Comparison of ENCODE assay signal across 21 cellular contexts in the genomic region with DNA sequence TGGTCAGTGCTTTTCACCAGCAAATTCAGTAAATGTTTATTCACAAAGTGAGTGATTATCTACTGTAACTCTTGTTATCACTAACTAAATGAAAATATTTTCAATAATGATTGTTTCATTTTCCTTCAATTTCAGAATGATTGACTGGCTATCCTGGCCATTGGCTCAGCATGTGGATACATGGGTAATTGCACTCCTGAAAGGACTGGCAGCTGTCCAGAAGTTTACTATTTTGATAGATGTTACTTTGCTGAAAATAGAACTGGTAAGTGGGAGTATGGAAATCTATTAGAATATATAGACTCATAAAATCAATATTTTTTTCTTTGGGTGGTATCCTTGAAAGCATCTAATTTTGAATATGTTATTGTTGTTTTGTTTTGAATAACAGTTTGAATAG.
"Had no signal": no experiment of that assay in that cellular context is flagged by ENCODE, and none has a peak within 500 bp of the region (broad histone marks: within the 10 kb centered on the region; RNA-seq: fewer than 3 reads in every experiment).

No MANE protein-coding gene starts in this region.

- H3K27me3 ChIP-seq: dorsolateral prefrontal cortex, hepatocyte, left lung, right atrium auricular region, sigmoid colon, tibial nerve, upper lobe of left lung had no signal

- H3K27ac Mint-ChIP-seq: naive thymus-derived CD8-positive, alpha-beta T cell; nephron progenitor cell; stimulated activated effector memory CD8-positive, alpha-beta T cell treated with anti-CD3 and anti-CD28 coated beads, Interleukin-12 subunit alpha, Interleukin-12 subunit beta, amount 100 ng/mL, for 72 hours had no signal

- H3K9me3 Mint-ChIP-seq: naive thymus-derived CD8-positive, alpha-beta T cell; nephron progenitor cell; stimulated activated effector memory CD8-positive, alpha-beta T cell treated with anti-CD3 and anti-CD28 coated beads, Interleukin-12 subunit alpha, Interleukin-12 subunit beta, amount 100 ng/mL, for 72 hours had no signal

- DNase-seq: dorsolateral prefrontal cortex; effector CD4-positive, alpha-beta T cell; head of caudate nucleus; kidney; left lung; lower lobe of right lung; naive thymus-derived CD8-positive, alpha-beta T cell; nephron progenitor cell; nucleus accumbens; sigmoid colon; stimulated activated CD4-positive, alpha-beta T cell treated with anti-CD3 and anti-CD28 coated beads, Interleukin-2, amount 100 ng/mL, for 24 hours; stimulated activated CD4-positive, alpha-beta T cell treated with anti-CD3 and anti-CD28 coated beads, Interleukin-4, amount 100 ng/mL, for 24 hours; stimulated activated naive CD8-positive, alpha-beta T cell treated with anti-CD3 and anti-CD28 coated beads, Interleukin-15, Interleukin-2, amounts not matched to agents 100 U/mL and 50 U/mL, for 24 hours; substantia nigra; upper lobe of left lung had no signal

- H3K27me3 Mint-ChIP-seq: naive thymus-derived CD8-positive, alpha-beta T cell had no signal

- H3K4me3 ChIP-seq: dorsolateral prefrontal cortex, hepatocyte, left lung, lower lobe of right lung, prostate gland, right atrium auricular region, sigmoid colon, thoracic aorta, tibial nerve, upper lobe of left lung had no signal

- H3K4me3 Mint-ChIP-seq: naive thymus-derived CD8-positive, alpha-beta T cell; nephron progenitor cell; stimulated activated effector memory CD8-positive, alpha-beta T cell treated with anti-CD3 and anti-CD28 coated beads, Interleukin-12 subunit alpha, Interleukin-12 subunit beta, amount 100 ng/mL, for 72 hours had no signal

- H3K27ac ChIP-seq: dorsolateral prefrontal cortex, hepatocyte, left lung, lower lobe of right lung, prostate gland, right atrium auricular region, sigmoid colon, thoracic aorta, tibial nerve, upper lobe of left lung had no signal

- ATAC-seq: left lung; lower lobe of right lung; naive thymus-derived CD8-positive, alpha-beta T cell; stimulated activated effector memory CD8-positive, alpha-beta T cell treated with anti-CD3 and anti-CD28 coated beads, Interleukin-12 subunit alpha, Interleukin-12 subunit beta, amount 100 ng/mL, for 72 hours; stimulated activated naive CD8-positive, alpha-beta T cell treated with anti-CD3 and anti-CD28 coated beads, Interleukin-15, Interleukin-2, amounts not matched to agents 100 U/mL and 50 U/mL, for 24 hours had no signal

- H3K9me3 ChIP-seq: left lung, lower lobe of right lung, prostate gland, right atrium auricular region, sigmoid colon, thoracic aorta, tibial nerve, upper lobe of left lung had no signal

- H3K4me1 ChIP-seq: prostate gland had no signal

- H3K4me1 Mint-ChIP-seq: nephron progenitor cell had no signal

- H3K36me3 ChIP-seq: prostate gland had no signal
